11 cellular contexts compared by ENCODE assay signal in genomic region chr3:122047773-122048172, GRCh38. TPM values are rescaled to one million over a fixed set of nuclear protein-coding genes. Genes with fewer than 3 reads are reported as not detected.
"Had no signal": no experiment of that assay in that cellular context is flagged by ENCODE, and none has a peak within 500 bp of the region (broad histone marks: within the 10 kb centered on the region; RNA-seq: fewer than 3 reads in every experiment).

No MANE protein-coding gene starts in this region.

RNA-seq across cellular contexts. Expression of gene CD86, which starts 7.4 kb away (rescaled TPM):
- total RNA-seq: ascending aorta, cardiac muscle cell, dermis microvascular lymphatic vessel endothelial cell, endothelial cell of umbilical vein, fibroblast of lung, fibroblast of villous mesenchyme, glomerular endothelial cell, hepatocyte had no signal
- polyA plus RNA-seq: cardiac muscle cell, endothelial cell of umbilical vein, fibroblast of lung had no signal

RNA-seq across cellular contexts. Expression of gene ILDR1, which starts 25.7 kb away (rescaled TPM):
- total RNA-seq: activated naive CD4-positive, alpha-beta T cell treated with anti-CD3 and anti-CD28 coated beads, Interleukin-2, amount 50 U/mL, for 72 hours; activated naive CD8-positive, alpha-beta T cell treated with anti-CD3 and anti-CD28 coated beads, Interleukin-2, amount 10 ng/mL, durations not matched to agents 7 days and 5 days; ascending aorta; dermis microvascular lymphatic vessel endothelial cell; endothelial cell of umbilical vein; fibroblast of lung; fibroblast of villous mesenchyme; glomerular endothelial cell had no signal
- polyA plus RNA-seq: cardiac muscle cell, endothelial cell of umbilical vein, fibroblast of lung, heart right ventricle had no signal
